ENCODE assay signal across 3 cellular contexts in the genomic region with DNA sequence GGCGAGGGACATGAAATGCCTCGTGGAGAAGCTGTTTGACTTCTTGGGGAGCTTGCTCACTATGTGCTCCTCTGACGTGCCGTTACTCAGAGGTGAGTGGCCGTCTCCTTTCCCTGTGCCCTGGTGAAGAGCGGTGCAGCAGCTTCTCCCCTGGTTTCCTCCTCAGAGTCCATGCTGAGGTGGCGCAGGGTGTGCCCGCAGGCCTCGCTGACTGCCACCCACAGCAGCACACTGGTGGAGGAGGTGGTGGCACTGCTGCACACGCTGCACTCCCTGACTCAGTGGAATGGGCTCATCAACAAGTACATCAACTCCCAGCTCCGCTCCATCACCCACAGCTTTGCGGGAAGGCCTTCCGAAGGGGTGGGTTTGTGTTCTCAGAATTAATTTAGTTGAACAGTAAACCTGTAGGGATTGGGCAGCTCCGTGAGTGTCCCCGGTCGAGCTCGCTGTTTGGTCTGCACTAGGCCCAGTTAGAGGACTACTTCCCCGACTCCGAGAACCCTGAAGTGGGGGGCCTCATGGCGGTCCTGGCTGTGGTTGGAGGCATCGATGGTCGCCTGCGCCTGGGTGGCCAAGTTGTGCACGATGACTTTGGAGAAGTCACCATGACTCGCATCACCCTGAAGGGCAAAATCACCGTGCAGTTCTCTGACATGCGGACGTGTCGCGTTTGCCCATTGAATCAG. TPM values are rescaled to one million over a fixed set of nuclear protein-coding genes. Genes with fewer than 3 reads are reported as not detected.
"Had no signal": no experiment of that assay in that cellular context is flagged by ENCODE, and none has a peak within 500 bp of the region (broad histone marks: within the 10 kb centered on the region; RNA-seq: fewer than 3 reads in every experiment).

No MANE protein-coding gene starts in this region.

RNA-seq across cellular contexts. Expression of a gene that starts 56.7 kb away (rescaled TPM):
- total RNA-seq: activated B cell treated with CpG ODN at 0.5 μM for 24 hours; activated T-cell treated with anti-CD3 and anti-CD28 coated beads, Interleukin-2, amount 50 U/mL, for 4 hours; body of pancreas had no signal
